ENCODE assay signal across 2 cellular contexts in genomic region chr3:13588221-13588701, GRCh38.
TF ChIP-seq lines count a peak whose summit lies in the region.

No MANE protein-coding gene starts in this region.

TF ChIP-seq in GM23338, 12 proteins besides CTCF, POLR2A, EP300 and RAD21:
- TF ChIP-seq ZNF462 (CRISPR knock-in tag; IDR thresholded peaks at IDR 0.05) = no peak
- no peak for TF ChIP-seq REST (IDR thresholded peaks at IDR 0.05; ENCODE audit: unreplicated experiment)
- no peak for TF ChIP-seq POLR2AphosphoS5 (IDR thresholded peaks at IDR 0.05; ENCODE audit: low read depth)
- TF ChIP-seq NANOG (IDR thresholded peaks at IDR 0.05; ENCODE audit: borderline replicate concordance) = no peak
- no peak for TF ChIP-seq EZH2phosphoT487 (IDR thresholded peaks at IDR 0.05; ENCODE audit: unreplicated experiment)
- no peak for TF ChIP-seq STAT1 (IDR thresholded peaks at IDR 0.05; ENCODE audit: unreplicated experiment)
- no peak for TF ChIP-seq JUNB (IDR thresholded peaks at IDR 0.05; ENCODE audit: unreplicated experiment)
- no peak for TF ChIP-seq ZNF114 (CRISPR knock-in tag; IDR thresholded peaks at IDR 0.05)
- no peak for TF ChIP-seq ETS1 (IDR thresholded peaks at IDR 0.05)
- no peak for TF ChIP-seq EZH2 (IDR thresholded peaks at IDR 0.05; ENCODE audit: low read depth, unreplicated experiment)
- TF ChIP-seq ZNF331 (CRISPR knock-in tag; IDR thresholded peaks at IDR 0.05; ENCODE audit: low read depth) = no peak
- TF ChIP-seq CREB1 (CRISPR knock-in tag; IDR thresholded peaks at IDR 0.05; ENCODE audit: low read depth) = no peak

TF ChIP-seq in WTC11, 78 proteins besides CTCF, POLR2A, EP300 and RAD21 (continued from another document):
- no peak for TF ChIP-seq ZSCAN18 (CRISPR knock-in tag; IDR thresholded peaks at IDR 0.05)
- no peak for TF ChIP-seq ZNF317 (CRISPR knock-in tag; IDR thresholded peaks at IDR 0.05; ENCODE audit: borderline replicate concordance, low read depth)
- TF ChIP-seq ZNF512 (CRISPR knock-in tag; IDR thresholded peaks at IDR 0.05; ENCODE audit: borderline replicate concordance) = no peak
- no peak for TF ChIP-seq RORB (CRISPR knock-in tag; IDR thresholded peaks at IDR 0.05)
- TF ChIP-seq ZNF138 (CRISPR knock-in tag; conservative IDR thresholded peaks at IDR 0.05) = no peak
- TF ChIP-seq ZNF396 (CRISPR knock-in tag; IDR thresholded peaks at IDR 0.05; ENCODE audit: borderline replicate concordance) = no peak
- no peak for TF ChIP-seq OVOL2 (CRISPR knock-in tag; IDR thresholded peaks at IDR 0.05; ENCODE audit: borderline replicate concordance)
